ENCODE assay signal across 12 cellular contexts in the genomic region with DNA sequence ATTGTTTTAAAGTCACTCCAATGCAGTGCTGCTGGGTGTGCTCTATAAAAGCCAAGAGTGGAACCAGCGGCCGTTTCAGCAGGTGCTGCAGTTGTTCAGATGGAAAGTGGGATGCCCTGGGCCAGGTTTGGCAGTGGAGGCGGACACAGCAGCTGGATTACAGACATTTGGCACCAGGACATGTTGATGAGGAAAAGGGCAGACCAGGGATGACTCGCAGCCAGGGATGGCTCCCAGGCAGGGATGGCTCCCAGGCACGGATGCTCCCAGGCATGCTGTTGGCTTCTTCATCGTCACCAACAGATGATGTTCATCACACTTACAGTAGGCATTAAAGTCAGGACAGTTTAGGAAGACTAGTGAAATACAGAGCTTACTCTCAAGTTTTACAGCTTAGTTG.
"Had no signal": no experiment of that assay in that cellular context is flagged by ENCODE, and none has a peak within 500 bp of the region (broad histone marks: within the 10 kb centered on the region; RNA-seq: fewer than 3 reads in every experiment).

No MANE protein-coding gene starts in this region.

- DNase-seq: activated CD4-positive, alpha-beta T cell treated with anti-CD3 and anti-CD28 coated beads for 1 hour; activated CD4-positive, alpha-beta T cell treated with anti-CD3 and anti-CD28 coated beads, Interleukin-2, amount 50 U/mL, for 4 hours; adrenal gland; kidney; left lung; naive thymus-derived CD4-positive, alpha-beta T cell; stimulated activated CD4-positive, alpha-beta T cell treated with anti-CD3 and anti-CD28 coated beads, Interleukin-15, amount 100 ng/mL, for 24 hours; stimulated activated CD4-positive, alpha-beta T cell treated with anti-CD3 and anti-CD28 coated beads, Interleukin-4, amount 100 ng/mL, for 1 hour; stimulated activated naive B cell treated with anti-CD40 and anti-IgM and Interleukin-4, amounts not matched to agents 10 μg/mL and 1 μg/mL and 100 μg/mL, for 72 hours; thyroid gland had no signal

- H3K27me3 Mint-ChIP-seq: activated naive CD4-positive, alpha-beta T cell treated with anti-CD3 and anti-CD28 coated beads, Interleukin-2, amount 50 U/mL, for 24 hours; naive thymus-derived CD4-positive, alpha-beta T cell; stimulated activated naive B cell treated with anti-CD40 and anti-IgM and Interleukin-4, amounts not matched to agents 10 μg/mL and 1 μg/mL and 100 μg/mL, for 72 hours had no signal

- H3K9me3 Mint-ChIP-seq: activated naive CD4-positive, alpha-beta T cell treated with anti-CD3 and anti-CD28 coated beads, Interleukin-2, amount 50 U/mL, for 24 hours; naive thymus-derived CD4-positive, alpha-beta T cell; stimulated activated naive B cell treated with anti-CD40 and anti-IgM and Interleukin-4, amounts not matched to agents 10 μg/mL and 1 μg/mL and 100 μg/mL, for 72 hours had no signal

- H3K27me3 ChIP-seq: adrenal gland, left lung, thyroid gland had no signal

- H3K4me3 Mint-ChIP-seq: activated naive CD4-positive, alpha-beta T cell treated with anti-CD3 and anti-CD28 coated beads, Interleukin-2, amount 50 U/mL, for 24 hours; naive thymus-derived CD4-positive, alpha-beta T cell; stimulated activated naive B cell treated with anti-CD40 and anti-IgM and Interleukin-4, amounts not matched to agents 10 μg/mL and 1 μg/mL and 100 μg/mL, for 72 hours had no signal

- H3K9me3 ChIP-seq: adrenal gland, left lung, thyroid gland had no signal

- H3K4me3 ChIP-seq: adrenal gland, left lung, thyroid gland had no signal

- H3K27ac ChIP-seq: adrenal gland, left lung, thyroid gland, VCaP had no signal

- ATAC-seq: left lung; naive thymus-derived CD4-positive, alpha-beta T cell; stimulated activated naive B cell treated with anti-CD40 and anti-IgM and Interleukin-4, amounts not matched to agents 10 μg/mL and 1 μg/mL and 100 μg/mL, for 72 hours had no signal

- H3K36me3 ChIP-seq: adrenal gland, left lung, thyroid gland had no signal

- H3K27ac Mint-ChIP-seq: stimulated activated naive B cell treated with anti-CD40 and anti-IgM and Interleukin-4, amounts not matched to agents 10 μg/mL and 1 μg/mL and 100 μg/mL, for 72 hours had no signal
